ENCODE assay signal across 36 cellular contexts in genomic region chrX:120223374-120223773, GRCh38. TPM values are rescaled to one million over a fixed set of nuclear protein-coding genes. Genes with fewer than 3 reads are reported as not detected.
DNase-seq lines count a peak whose midpoint lies in the region; ATAC-seq, FAIRE-seq and TF ChIP-seq lines count a peak whose summit lies in the region.
"Had no signal": no experiment of that assay in that cellular context is flagged by ENCODE, and none has a peak within 500 bp of the region (broad histone marks: within the 10 kb centered on the region; RNA-seq: fewer than 3 reads in every experiment).

No MANE protein-coding gene starts in this region.

- H3K4me1 ChIP-seq in Karpas-422 (ENCODE audit: low read length) (no peaks in the 10 kb centered on the region), astrocyte (ENCODE audit: insufficient read depth, low read length) (no peaks in the 10 kb centered on the region), trophoblast cell (ENCODE audit: control insufficient read depth in 1 of 2, insufficient read depth in 2 of 2, low read length in 2 of 2) (no peaks in the 10 kb centered on the region), spleen (no peaks in the 10 kb centered on the region), Caco-2 (no peaks in the 10 kb centered on the region)
- H3K4me1 ChIP-seq: A549; BE2C; BLaER1; BLaER1 treated with 17β-estradiol and CSF1 and Interleukin-3, amounts not matched to agents 10 nM and 100 nM had no signal

- H3K4me2 ChIP-seq in Karpas-422 (ENCODE audit: low read depth, low read length, poor library complexity, severe bottlenecking) (no peak overlapping the region), astrocyte (ENCODE audit: low read length) (no peak overlapping the region), trophoblast cell (ENCODE audit: low read length) (no peak overlapping the region)
- H3K4me2 ChIP-seq: A549; BLaER1; BLaER1 treated with 17β-estradiol and CSF1 and Interleukin-3, amounts not matched to agents 10 nM and 100 nM had no signal

- no peak overlapping the region for H2AK5ac ChIP-seq in trophoblast cell (ENCODE audit: low read length)

- BruUV-seq in Caco-2 (replicated peaks; lab: Mats Ljungman, UMichigan) = no TSS peak

- H3K9me3 Mint-ChIP-seq in astrocyte (ENCODE audit: unreplicated experiment) = no peaks in the 10 kb centered on the region
- H3K9me3 Mint-ChIP-seq in Caco-2 (ENCODE audit: unreplicated experiment) = no peaks in the 10 kb centered on the region
- H3K9me3 Mint-ChIP-seq: CD4-positive, alpha-beta memory T cell; CD4-positive, alpha-beta T cell; CD4-positive, CD25-positive, alpha-beta regulatory T cell; CD8-positive, alpha-beta memory T cell; CD8-positive, alpha-beta T cell had no signal

- no peak overlapping the region for H3K9ac ChIP-seq in Karpas-422 (ENCODE audit: low read length)
- H3K9ac ChIP-seq in astrocyte (ENCODE audit: low read length) = no peak overlapping the region
- H3K9ac ChIP-seq in trophoblast cell (ENCODE audit: low read length) = no peak overlapping the region
- H3K9ac ChIP-seq: BLaER1; BLaER1 treated with 17β-estradiol and CSF1 and Interleukin-3, amounts not matched to agents 10 nM and 100 nM had no signal

- no peak overlapping the region for H2BK120ac ChIP-seq in trophoblast cell (ENCODE audit: insufficient read depth, low read length, poor library complexity)

- H2BK5ac ChIP-seq in trophoblast cell (ENCODE audit: low read depth, low read length, poor library complexity) = no peak overlapping the region

- DNase-seq in Karpas-422 = peak; percentile 14
- DNase-seq in astrocyte (ENCODE audit: low read depth) = no peak
- no peak for DNase-seq in trophoblast cell
- peak; percentile 71 for DNase-seq in spleen
- DNase-seq in RPMI8226 = no peak
- no peak for DNase-seq in stimulated activated naive CD4-positive, alpha-beta T cell (lab: John Stamatoyannopoulos, UW)
- DNase-seq in Caco-2 = no peak
- DNase-seq: 8988T; ACHN; AML-193; BE2C; C1 segment of cervical spinal cord; Calu3; CD4-positive, alpha-beta memory T cell; CD4-positive, alpha-beta T cell; CD4-positive, CD25-positive, alpha-beta regulatory T cell; CD8-positive, alpha-beta memory T cell; CD8-positive, alpha-beta T cell; COR-L47; DMS 273 treated with DMSO at 0.1 percent for 48 hours; DMS153; DMS53; DMS79; DMS79 treated with DMSO at 0.1 percent for 48 hours; DND-41; EL had no signal

- H3K18ac ChIP-seq in trophoblast cell (ENCODE audit: low read length) = no peak overlapping the region

- H3K4me3 ChIP-seq in Karpas-422 (ENCODE audit: low read length) = no peak overlapping the region
- no peak overlapping the region for H3K4me3 ChIP-seq in astrocyte (ENCODE audit: insufficient read depth, low read depth, low read length)
- H3K4me3 ChIP-seq in trophoblast cell (ENCODE audit: low read depth, low read length) = no peak overlapping the region
- no peak overlapping the region for H3K4me3 ChIP-seq in spleen
- H3K4me3 ChIP-seq in Caco-2 (ENCODE audit: low read depth, low read length) = no peak overlapping the region
- H3K4me3 ChIP-seq: A549; BLaER1; BLaER1 treated with 17β-estradiol and CSF1 and Interleukin-3, amounts not matched to agents 10 nM and 100 nM had no signal

- no peak overlapping the region for H3K27ac Mint-ChIP-seq in astrocyte (ENCODE audit: unreplicated experiment)
- no peak overlapping the region for H3K27ac Mint-ChIP-seq in Caco-2 (ENCODE audit: unreplicated experiment)
- H3K27ac Mint-ChIP-seq: B cell; CD4-positive, alpha-beta T cell; CD8-positive, alpha-beta T cell had no signal

- TF ChIP-seq CTCF in astrocyte (IDR thresholded peaks at IDR 0.05; ENCODE audit: insufficient read depth, low read depth, low read length) (no peak), spleen (IDR thresholded peaks at IDR 0.05 in 8 of 11, conservative IDR thresholded peaks at IDR 0.05 in 3 of 11) (no peak), Caco-2 (IDR thresholded peaks at IDR 0.05; ENCODE audit: insufficient read depth in 1 of 2, low read depth in 1 of 2, low read length in 1 of 2, severe bottlenecking in 1 of 2, unreplicated experiment in 1 of 2) (no peak)

- no peaks in the 10 kb centered on the region for H3K27me3 Mint-ChIP-seq in astrocyte (ENCODE audit: low read depth, unreplicated experiment)
- H3K27me3 Mint-ChIP-seq in Caco-2 (ENCODE audit: insufficient read depth, unreplicated experiment) = no peaks in the 10 kb centered on the region
- H3K27me3 Mint-ChIP-seq: B cell; CD4-positive, alpha-beta memory T cell; CD4-positive, alpha-beta T cell; CD4-positive, CD25-positive, alpha-beta regulatory T cell had no signal

- H3K4me3 Mint-ChIP-seq in astrocyte (ENCODE audit: unreplicated experiment) (no peak overlapping the region), Caco-2 (ENCODE audit: unreplicated experiment) (no peak overlapping the region)
- H3K4me3 Mint-ChIP-seq: B cell; CD14-positive monocyte; CD4-positive, alpha-beta memory T cell; CD4-positive, alpha-beta T cell; CD4-positive, CD25-positive, alpha-beta regulatory T cell; CD8-positive, alpha-beta memory T cell; CD8-positive, alpha-beta T cell had no signal

- H3K36me3 Mint-ChIP-seq in astrocyte (ENCODE audit: low read depth, unreplicated experiment) = peaks cover 2% of the 10 kb centered on the region
- no peaks in the 10 kb centered on the region for H3K36me3 Mint-ChIP-seq in Caco-2 (ENCODE audit: insufficient read depth, unreplicated experiment)

- WGBS in trophoblast cell (ENCODE audit: extremely low coverage, insufficient coverage, insufficient read length) = no CpG with 5 or more reads among the region's 8 CpGs
- 82 to 92% (median 87%) methylated on average over 8 of the region's 8 CpGs; no CpG with 5 or more reads in 1 of the 5 donors for WGBS in spleen, 5 donors

- no peak overlapping the region for H3K4ac ChIP-seq in trophoblast cell (ENCODE audit: low read depth, low read length)

- H3K23ac ChIP-seq in trophoblast cell (ENCODE audit: low read length) = no peak overlapping the region

- no peaks in the 10 kb centered on the region for H3K79me1 ChIP-seq in trophoblast cell (ENCODE audit: low read length)

- no peak overlapping the region for H2BK12ac ChIP-seq in trophoblast cell (ENCODE audit: low read length)

- no peak for TF ChIP-seq POLR2A in spleen (IDR thresholded peaks at IDR 0.05)

- H3K27me3 ChIP-seq in Karpas-422 (ENCODE audit: low read length) (no peaks in the 10 kb centered on the region), astrocyte (ENCODE audit: insufficient read depth, low read length) (no peaks in the 10 kb centered on the region), trophoblast cell (ENCODE audit: insufficient read depth, low read length) (no peaks in the 10 kb centered on the region), spleen (replicated peaks in 1 of 7) (no peaks in the 10 kb centered on the region), Caco-2 (replicated peaks; ENCODE audit: control insufficient read depth, insufficient read depth, low read length) (no peaks in the 10 kb centered on the region)
- H3K27me3 ChIP-seq: BE2C; BLaER1; BLaER1 treated with 17β-estradiol and CSF1 and Interleukin-3, amounts not matched to agents 10 nM and 100 nM had no signal

- H4K8ac ChIP-seq in trophoblast cell (ENCODE audit: low read depth, low read length) = no peak overlapping the region

- CTCF ChIA-PET in Caco-2 (lab: Charles Lee) = no interaction called here

- no peaks in the 10 kb centered on the region for H3K36me3 ChIP-seq in Karpas-422 (ENCODE audit: insufficient read depth, low read length)
- H3K36me3 ChIP-seq in astrocyte (ENCODE audit: insufficient read depth, low read length) = no peaks in the 10 kb centered on the region
- H3K36me3 ChIP-seq in trophoblast cell (ENCODE audit: control insufficient read depth in 1 of 2, insufficient read depth in 2 of 2, low read length in 2 of 2) = no peaks in the 10 kb centered on the region
- peaks cover 0 to 32% (median 0%) of the 10 kb centered on the region in 6 donors for H3K36me3 ChIP-seq in spleen
- no peaks in the 10 kb centered on the region for H3K36me3 ChIP-seq in Caco-2 (ENCODE audit: control insufficient read depth, insufficient read depth, low read length)
- H3K36me3 ChIP-seq: BE2C; BLaER1 treated with 17β-estradiol and CSF1 and Interleukin-3, amounts not matched to agents 10 nM and 100 nM had no signal

- H4K91ac ChIP-seq in trophoblast cell (ENCODE audit: low read depth, low read length) = no peak overlapping the region

- POLR2A ChIA-PET in Caco-2 (lab: Charles Lee) = no interaction called here

- peak; percentile 17 for FAIRE-seq in astrocyte (lab: Jason Lieb, UNC)
- FAIRE-seq: A204.1, D721Med had no signal

- no peak for ATAC-seq in HG03135 (IDR thresholded peaks at IDR 0.05; ENCODE audit: unreplicated experiment)
- ATAC-seq: A549; CD8-positive, alpha-beta T cell had no signal

- H4K20me1 ChIP-seq in Karpas-422 (ENCODE audit: insufficient read depth, low read depth, low read length) = no peaks in the 10 kb centered on the region
- H4K20me1 ChIP-seq in astrocyte (ENCODE audit: insufficient read depth, low read length) = no peaks in the 10 kb centered on the region
- H4K20me1 ChIP-seq: BLaER1; BLaER1 treated with 17β-estradiol and CSF1 and Interleukin-3, amounts not matched to agents 10 nM and 100 nM had no signal

- H2AFZ ChIP-seq in Karpas-422 (ENCODE audit: low read length) (no peak overlapping the region), astrocyte (ENCODE audit: low read depth, low read length) (no peak overlapping the region), trophoblast cell (ENCODE audit: insufficient read depth, low read length, poor library complexity) (no peak overlapping the region)

- H3K79me2 ChIP-seq in Karpas-422 (ENCODE audit: low read length) (no peaks in the 10 kb centered on the region), astrocyte (ENCODE audit: insufficient read depth, low read length) (no peaks in the 10 kb centered on the region), trophoblast cell (ENCODE audit: control insufficient read depth, insufficient read depth, low read length, poor library complexity) (no peaks in the 10 kb centered on the region)

- intact Hi-C loops in spleen (cut with DNase I; ENCODE audit: low total_unique reads) = no loop called here
- intact Hi-C loops in Caco-2 (cut with micrococcal nuclease; ENCODE audit: unreplicated experiment) = no loop called here

- H3K27ac ChIP-seq in Karpas-422 (ENCODE audit: low read length) = no peak overlapping the region
- no peak overlapping the region for H3K27ac ChIP-seq in astrocyte (ENCODE audit: low read depth, low read length)
- H3K27ac ChIP-seq in trophoblast cell (ENCODE audit: low read depth, low read length) = no peak overlapping the region
- no peak overlapping the region for H3K27ac ChIP-seq in spleen
- H3K27ac ChIP-seq: 22Rv1; A549; BLaER1; BLaER1 treated with 17β-estradiol and CSF1 and Interleukin-3, amounts not matched to agents 10 nM and 100 nM; C4-2B had no signal

- no peaks in the 10 kb centered on the region for H3K4me1 Mint-ChIP-seq in astrocyte (ENCODE audit: low read depth, unreplicated experiment)
- no peaks in the 10 kb centered on the region for H3K4me1 Mint-ChIP-seq in Caco-2 (ENCODE audit: low read depth, unreplicated experiment)
- H3K4me1 Mint-ChIP-seq: B cell; CD14-positive monocyte; CD8-positive, alpha-beta memory T cell had no signal

- no peak overlapping the region for H3K14ac ChIP-seq in trophoblast cell (ENCODE audit: low read length)

- H3K9me3 ChIP-seq in Karpas-422 (ENCODE audit: low read length) = no peaks in the 10 kb centered on the region
- H3K9me3 ChIP-seq in astrocyte (ENCODE audit: insufficient read depth, low read depth, low read length) = no peaks in the 10 kb centered on the region
- no peaks in the 10 kb centered on the region for H3K9me3 ChIP-seq in trophoblast cell (ENCODE audit: insufficient read depth, low read depth, low read length)
- H3K9me3 ChIP-seq in spleen = no peaks in the 10 kb centered on the region
- no peaks in the 10 kb centered on the region for H3K9me3 ChIP-seq in Caco-2
- H3K9me3 ChIP-seq: A549, BE2C had no signal

- H3K9me2 ChIP-seq in Karpas-422 (replicated peaks; ENCODE audit: insufficient read depth, low read length) = no peaks in the 10 kb centered on the region

- H4K12ac ChIP-seq in trophoblast cell (ENCODE audit: low read depth, low read length) = peak overlapping the region; percentile 5

RNA-seq across cellular contexts. Expression of gene ZBTB33, which starts 27.2 kb away (rescaled TPM):
- total RNA-seq in Karpas-422 (2014; rRNA removed; shearing (Covaris generic); ENCODE audit: low replicate concordance) = 12.3 and 25.5 TPM in 2 replicates
- total RNA-seq in astrocyte = 17.4 and 19.9 TPM in 2 replicates
- polyA plus RNA-seq in trophoblast cell (2013) = 10.0 TPM in 2 replicates
- total RNA-seq in spleen = 10 to 100 TPM; 13.6 to 23.7 (median 19.3) TPM
- 1 to 10 TPM; 4.7 to 8.8 (median 6.8) TPM for polyA plus RNA-seq in spleen
- total RNA-seq in Caco-2 (2022) = 16.5 and 17.2 TPM in 2 replicates

Comparison
In these comparisons a context has a peak if more than half of its experiments do, and no peak if none do; other contexts are left out.
1. DNase-seq: peak in Karpas-422 (single experiment) and spleen (single experiment); none in astrocyte (single experiment), trophoblast cell (0 of 2), RPMI8226 (single experiment), stimulated activated naive CD4-positive, alpha-beta T cell (0 of 6) and Caco-2 (0 of 2).